11 cellular contexts compared by ENCODE assay signal in the genomic region with DNA sequence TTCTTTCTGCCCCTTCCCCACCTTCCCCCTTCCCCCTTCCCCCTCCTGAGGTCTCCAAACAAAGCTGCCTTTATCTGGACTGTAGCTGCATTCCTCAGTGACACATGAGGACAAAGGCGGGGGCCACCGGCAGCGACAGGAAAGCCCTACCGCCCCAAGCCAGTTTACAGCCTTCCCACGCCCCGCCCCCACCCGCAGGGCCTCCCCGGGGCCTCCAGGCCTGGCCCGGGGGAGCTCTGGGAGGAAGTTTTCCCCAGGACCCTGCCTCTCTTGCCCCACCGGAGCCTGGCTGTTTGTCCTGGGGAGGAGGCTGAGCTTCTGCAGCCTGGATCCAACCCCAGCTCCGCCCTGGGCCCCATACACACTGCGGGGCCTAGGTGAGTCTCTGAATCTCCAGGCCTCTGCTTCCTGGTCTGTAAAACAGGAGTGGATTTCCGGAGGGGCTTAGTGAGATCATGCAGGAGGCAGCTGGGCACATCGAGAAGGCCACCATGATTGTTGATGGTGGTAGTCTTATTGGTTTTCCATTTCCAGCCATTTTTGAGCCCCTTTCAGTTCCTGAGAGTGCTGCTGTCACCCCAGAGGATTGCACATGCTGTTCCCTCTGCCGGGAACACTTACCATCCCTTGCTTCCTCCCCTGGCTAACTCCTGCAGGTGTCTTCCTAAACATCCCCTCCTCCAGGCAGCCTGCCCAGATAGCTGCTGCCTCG.
A peak's percentile ranks its signal among the peaks of the same experiment; 100 is the strongest.
DNase-seq lines count a peak whose midpoint lies in the region; ATAC-seq, FAIRE-seq and TF ChIP-seq lines count a peak whose summit lies in the region.
"Had no signal": no experiment of that assay in that cellular context is flagged by ENCODE, and none has a peak within 500 bp of the region (broad histone marks: within the 10 kb centered on the region; RNA-seq: fewer than 3 reads in every experiment).

No MANE protein-coding gene starts in this region.

- intact Hi-C loops in right lobe of liver (cut with DNase I) = no loop called here

- H3K27me3 ChIP-seq in right lobe of liver = no peaks in the 10 kb centered on the region

- no peak overlapping the region for H3K4me3 Mint-ChIP-seq in activated CD4-positive, alpha-beta memory T cell treated with anti-CD3 and anti-CD28 coated beads, Interleukin-2, amount 10 ng/mL, durations not matched to agents 7 days and 5 days

- no peak for TF ChIP-seq POLR2A in right lobe of liver (IDR thresholded peaks at IDR 0.05)

- DNase-seq in NCI-H82 (lab: John Stamatoyannopoulos, UW) (peak; percentile 64), NCI-H82 treated with DMSO at 0.1 percent for 48 hours (lab: John Stamatoyannopoulos, UW; ENCODE audit: unreplicated experiment) (no peak), dermis blood vessel endothelial cell (peak; percentile 28), right lobe of liver (no peak), urothelium cell line (ENCODE audit: low spot score) (peak; percentile 94), T-helper 1 cell (no peak)
- DNase-seq in activated CD4-positive, alpha-beta memory T cell treated with anti-CD3 and anti-CD28 coated beads, Interleukin-2, amount 10 ng/mL, durations not matched to agents 7 days and 5 days = no peak
- DNase-seq: kidney glomerular epithelial cell had no signal

- H3K9me3 ChIP-seq in right lobe of liver = no peaks in the 10 kb centered on the region

- 19% methylated on average over 11 of the region's 16 CpGs for WGBS in right lobe of liver (ENCODE audit: insufficient coverage, low coverage, low lambda C conversion rate, missing lambda C conversion rate)

- no peak for TF ChIP-seq CTCF in right lobe of liver (IDR thresholded peaks at IDR 0.05)

- no peaks in the 10 kb centered on the region for H3K4me1 ChIP-seq in right lobe of liver

- no peaks in the 10 kb centered on the region for H3K36me3 ChIP-seq in right lobe of liver

- POLR2A ChIA-PET in activated CD4-positive, alpha-beta memory T cell treated with anti-CD3 and anti-CD28 coated beads, Interleukin-2, amount 10 ng/mL, durations not matched to agents 7 days and 5 days (lab: Charles Lee) = no interaction called here

- H3K27ac ChIP-seq in right lobe of liver = no peak overlapping the region
- H3K27ac ChIP-seq: 22Rv1 had no signal

- no peaks in the 10 kb centered on the region for H3K27me3 Mint-ChIP-seq in activated CD4-positive, alpha-beta memory T cell treated with anti-CD3 and anti-CD28 coated beads, Interleukin-2, amount 10 ng/mL, durations not matched to agents 7 days and 5 days

- no peaks in the 10 kb centered on the region for H3K36me3 Mint-ChIP-seq in activated CD4-positive, alpha-beta memory T cell treated with anti-CD3 and anti-CD28 coated beads, Interleukin-2, amount 10 ng/mL, durations not matched to agents 7 days and 5 days (ENCODE audit: low read depth)

- no peak for FAIRE-seq in urothelium cell line (lab: Jason Lieb, UNC)

- H3K4me3 ChIP-seq in right lobe of liver = no peak overlapping the region
- H3K4me3 ChIP-seq: coronary artery had no signal

- no peak overlapping the region for H3K27ac Mint-ChIP-seq in activated CD4-positive, alpha-beta memory T cell treated with anti-CD3 and anti-CD28 coated beads, Interleukin-2, amount 10 ng/mL, durations not matched to agents 7 days and 5 days

- ATAC-seq in right lobe of liver = peak in 3 of 4 donors; percentile 42 to 50 (median 46)
- ATAC-seq in activated CD4-positive, CD25-positive, alpha-beta regulatory T cell treated with anti-CD3 and anti-CD28 coated beads, Interleukin-2, amount 50 U/mL, for 24 hours = no peak

- H3K4me1 Mint-ChIP-seq in activated CD4-positive, alpha-beta memory T cell treated with anti-CD3 and anti-CD28 coated beads, Interleukin-2, amount 10 ng/mL, durations not matched to agents 7 days and 5 days = no peaks in the 10 kb centered on the region

- H3K9me3 Mint-ChIP-seq in activated CD4-positive, alpha-beta memory T cell treated with anti-CD3 and anti-CD28 coated beads, Interleukin-2, amount 10 ng/mL, durations not matched to agents 7 days and 5 days = peaks cover 3% of the 10 kb centered on the region

- CTCF ChIA-PET in activated CD4-positive, alpha-beta memory T cell treated with anti-CD3 and anti-CD28 coated beads, Interleukin-2, amount 10 ng/mL, durations not matched to agents 7 days and 5 days (lab: Charles Lee) = no interaction called here

Comparison
In these comparisons a context has a peak if more than half of its experiments do, and no peak if none do; other contexts are left out.
1. DNase-seq: peak in NCI-H82 (single experiment), dermis blood vessel endothelial cell (single experiment) and urothelium cell line (single experiment); none in NCI-H82 treated with DMSO at 0.1 percent for 48 hours (single experiment), right lobe of liver (0 of 3), T-helper 1 cell (0 of 5) and activated CD4-positive, alpha-beta memory T cell treated with anti-CD3 and anti-CD28 coated beads, Interleukin-2, amount 10 ng/mL, durations not matched to agents 7 days and 5 days (single experiment).
2. ATAC-seq: peak in right lobe of liver (3 of 4); none in activated CD4-positive, CD25-positive, alpha-beta regulatory T cell treated with anti-CD3 and anti-CD28 coated beads, Interleukin-2, amount 50 U/mL, for 24 hours (0 of 2).